16 cellular contexts compared by ENCODE assay signal in genomic region chr12:89873745-89874144, GRCh38.
A peak's percentile ranks its signal among the peaks of the same experiment; 100 is the strongest.
DNase-seq lines count a peak whose midpoint lies in the region; ATAC-seq, FAIRE-seq and TF ChIP-seq lines count a peak whose summit lies in the region.
"Had no signal": no experiment of that assay in that cellular context is flagged by ENCODE, and none has a peak within 500 bp of the region (broad histone marks: within the 10 kb centered on the region; RNA-seq: fewer than 3 reads in every experiment).

No MANE protein-coding gene starts in this region.

- H3K27ac ChIP-seq in SU-DHL-6 (ENCODE audit: low read depth, low read length), result no peak overlapping the region
- H3K27ac ChIP-seq: C4-2B, suprapubic skin had no signal

- H3K9me3 ChIP-seq in SU-DHL-6 (ENCODE audit: insufficient read depth, low read length), result peaks cover 10% of the 10 kb centered on the region; the same call in 1 of the 2 replicates
- H3K9me3 ChIP-seq: suprapubic skin had no signal

- no peak for FAIRE-seq in urothelium cell line (lab: Jason Lieb, UNC)

- H3K4me2 ChIP-seq in SU-DHL-6 (ENCODE audit: low read depth, low read length, poor library complexity, severe bottlenecking), result no peak overlapping the region

- no peaks in the 10 kb centered on the region for H3K79me2 ChIP-seq in SU-DHL-6 (ENCODE audit: insufficient read depth, low read length)

- peaks cover 7% of the 10 kb centered on the region for H3K4me1 Mint-ChIP-seq in activated naive CD8-positive, alpha-beta T cell treated with anti-CD3 and anti-CD28 coated beads for 36 hours
- H3K4me1 Mint-ChIP-seq in activated CD4-positive, alpha-beta T cell treated with anti-CD3 and anti-CD28 coated beads for 36 hours, result peaks cover 5% of the 10 kb centered on the region

- CTCF ChIA-PET in activated CD4-positive, alpha-beta T cell treated with anti-CD3 and anti-CD28 coated beads for 36 hours (lab: Charles Lee), result interaction anchor here (0.9 kb wide), 1 partner anchor 158 kb away, joined by 3 read pairs; no protein-coding TSS in a partner anchor

- no peak overlapping the region for H3K27ac Mint-ChIP-seq in activated naive CD8-positive, alpha-beta T cell treated with anti-CD3 and anti-CD28 coated beads for 36 hours
- H3K27ac Mint-ChIP-seq in activated CD4-positive, alpha-beta T cell treated with anti-CD3 and anti-CD28 coated beads for 36 hours, result no peak overlapping the region
- H3K27ac Mint-ChIP-seq: natural killer cell treated with Interleukin-12 subunit alpha and Interleukin-12 subunit beta and Interleukin-15 and Interleukin-18, amount 100 ng/mL, for 72 hours had no signal

- H3K27me3 ChIP-seq in SU-DHL-6 (ENCODE audit: low read length), result no peaks in the 10 kb centered on the region
- H3K27me3 ChIP-seq: suprapubic skin had no signal

- H3K9me3 Mint-ChIP-seq in activated naive CD8-positive, alpha-beta T cell treated with anti-CD3 and anti-CD28 coated beads for 36 hours, result peaks cover 9% of the 10 kb centered on the region
- peaks cover 3% of the 10 kb centered on the region for H3K9me3 Mint-ChIP-seq in activated CD4-positive, alpha-beta T cell treated with anti-CD3 and anti-CD28 coated beads for 36 hours (ENCODE audit: low read depth)

- H2AFZ ChIP-seq in SU-DHL-6 (ENCODE audit: low read depth, low read length, severe bottlenecking), result peak overlapping the region; percentile 10

- no peaks in the 10 kb centered on the region for H4K20me1 ChIP-seq in SU-DHL-6 (ENCODE audit: low read depth, low read length)

- POLR2A ChIA-PET in activated CD4-positive, alpha-beta T cell treated with anti-CD3 and anti-CD28 coated beads for 36 hours (lab: Charles Lee), result no interaction called here

- intact Hi-C loops in activated CD4-positive, alpha-beta T cell treated with anti-CD3 and anti-CD28 coated beads for 36 hours (cut with DNase I, micrococcal nuclease), result no loop called here

- no peak overlapping the region for H3K9ac ChIP-seq in SU-DHL-6 (ENCODE audit: low read length)

- peak; percentile 52 for ATAC-seq in GM21786 (IDR thresholded peaks at IDR 0.05; ENCODE audit: unreplicated experiment)
- no peak for ATAC-seq in activated CD4-positive, alpha-beta T cell treated with anti-CD3 and anti-CD28 coated beads for 36 hours
- ATAC-seq: natural killer cell treated with Interleukin-12 subunit alpha and Interleukin-12 subunit beta and Interleukin-15 and Interleukin-18, amount 100 ng/mL, for 72 hours had no signal

- no peaks in the 10 kb centered on the region for H3K9me2 ChIP-seq in SU-DHL-6 (replicated peaks; ENCODE audit: insufficient read depth, low read length)

- H3K27me3 Mint-ChIP-seq in activated naive CD8-positive, alpha-beta T cell treated with anti-CD3 and anti-CD28 coated beads for 36 hours, result no peaks in the 10 kb centered on the region
- no peaks in the 10 kb centered on the region for H3K27me3 Mint-ChIP-seq in activated CD4-positive, alpha-beta T cell treated with anti-CD3 and anti-CD28 coated beads for 36 hours

- no peaks in the 10 kb centered on the region for H3F3A ChIP-seq in SU-DHL-6 (ENCODE audit: insufficient read depth)

- no peak for DNase-seq in GM12864 (ENCODE audit: low read depth)
- peak; percentile 57 for DNase-seq in left kidney (ENCODE audit: low read depth, low spot score)
- no peak for DNase-seq in activated naive CD8-positive, alpha-beta T cell treated with anti-CD3 and anti-CD28 coated beads for 36 hours
- DNase-seq in activated CD4-positive, alpha-beta T cell treated with anti-CD3 and anti-CD28 coated beads for 36 hours, result no peak
- no peak for DNase-seq in urothelium cell line (ENCODE audit: low spot score)
- no peak for DNase-seq in NCI-H146 treated with DMSO at 0.1 percent for 48 hours (lab: John Stamatoyannopoulos, UW; ENCODE audit: unreplicated experiment)
- DNase-seq: activated effector memory CD4-positive, alpha-beta T cell treated with anti-CD3 and anti-CD28 coated beads, Interleukin-2, amount 50 U/mL, for 16 hours; cortex of kidney; H7; NCI-H2029; stimulated activated CD4-positive, alpha-beta T cell treated with anti-CD3 and anti-CD28 coated beads, Interleukin-2, amount 100 ng/mL, for 48 hours had no signal

- peaks cover 4% of the 10 kb centered on the region; the same call in 1 of the 2 replicates for H3K36me3 ChIP-seq in SU-DHL-6 (ENCODE audit: low read length)
- H3K36me3 ChIP-seq: suprapubic skin had no signal

- H3K4me3 ChIP-seq in GM12864 (ENCODE audit: low read depth, low read length) (no peak overlapping the region), SU-DHL-6 (ENCODE audit: insufficient read depth, low read length, poor library complexity, severe bottlenecking) (no peak overlapping the region)
- H3K4me3 ChIP-seq: suprapubic skin had no signal

- peaks cover 7% of the 10 kb centered on the region for H3K36me3 Mint-ChIP-seq in activated naive CD8-positive, alpha-beta T cell treated with anti-CD3 and anti-CD28 coated beads for 36 hours
- peaks cover 2% of the 10 kb centered on the region for H3K36me3 Mint-ChIP-seq in activated CD4-positive, alpha-beta T cell treated with anti-CD3 and anti-CD28 coated beads for 36 hours (ENCODE audit: low read depth)

- peak; percentile 29 for TF ChIP-seq CTCF in GM12864 (IDR thresholded peaks at IDR 0.05; ENCODE audit: low read depth, low read length, missing control alignments)
- TF ChIP-seq CTCF in SU-DHL-6 (IDR thresholded peaks at IDR 0.05; ENCODE audit: insufficient read depth, low read length, poor library complexity, severe bottlenecking), result no peak

- H3K4me3 Mint-ChIP-seq in activated naive CD8-positive, alpha-beta T cell treated with anti-CD3 and anti-CD28 coated beads for 36 hours, result no peak overlapping the region
- H3K4me3 Mint-ChIP-seq in activated CD4-positive, alpha-beta T cell treated with anti-CD3 and anti-CD28 coated beads for 36 hours, result no peak overlapping the region
- H3K4me3 Mint-ChIP-seq: natural killer cell treated with Interleukin-12 subunit alpha and Interleukin-12 subunit beta and Interleukin-15 and Interleukin-18, amount 100 ng/mL, for 72 hours had no signal
